In the genomic region with DNA sequence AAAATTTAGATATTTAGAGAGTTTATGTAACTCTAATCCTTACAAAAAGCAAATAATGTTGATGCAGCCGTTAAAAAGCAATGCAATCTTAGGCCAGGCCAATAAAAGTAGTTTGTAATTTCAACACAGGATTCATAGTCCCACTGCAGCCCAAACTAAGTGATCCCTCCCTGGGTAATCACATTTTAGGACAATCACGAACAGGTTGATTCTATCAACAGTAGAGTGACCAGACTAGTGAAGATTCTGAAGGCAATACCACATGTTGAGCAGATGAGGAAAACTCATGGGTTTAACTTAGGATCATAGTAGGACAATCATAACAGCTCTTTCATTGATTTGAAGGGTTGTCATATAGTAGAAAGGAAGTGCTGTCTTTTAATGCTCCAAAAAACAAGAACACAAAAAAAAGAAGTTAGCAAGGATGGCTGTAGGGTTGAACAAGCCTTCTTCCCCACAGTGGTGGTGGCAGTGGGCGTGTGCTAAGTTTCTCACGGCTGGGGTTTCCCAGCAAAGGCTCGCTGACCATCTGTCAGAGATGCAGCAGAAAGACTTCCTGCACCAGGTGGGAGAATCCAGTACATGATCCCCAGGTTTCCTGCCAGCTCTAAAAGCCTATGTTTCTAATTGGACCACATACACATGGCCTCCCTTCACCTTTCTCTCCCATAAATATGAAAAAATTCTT, we compare ENCODE assay signal across 17 cellular contexts.
DNase-seq lines count a peak whose midpoint lies in the region; ATAC-seq and TF ChIP-seq lines count a peak whose summit lies in the region.
"Had no signal": no experiment of that assay in that cellular context is flagged by ENCODE, and none has a peak within 500 bp of the region (broad histone marks: within the 10 kb centered on the region; RNA-seq: fewer than 3 reads in every experiment).

No MANE protein-coding gene starts in this region.

- H3K9me3 ChIP-seq in AG04450 (ENCODE audit: control insufficient read depth, insufficient read depth, low read length) = no peaks in the 10 kb centered on the region
- H3K9me3 ChIP-seq: gastrocnemius medialis had no signal

- CTCF ChIA-PET in AG04450 (lab: Charles Lee) = interaction anchor here (0.6 kb wide), 1 partner anchor 373 kb away, joined by 3 read pairs; no protein-coding TSS in a partner anchor

- DNase-seq in AG04450 (ENCODE audit: low read depth, low spot score) (no peak), fibroblast of peridontal ligament (ENCODE audit: extremely low read depth) (peak; percentile 21), GM10266 (ENCODE audit: extremely low spot score) (no peak), occipital lobe (lab: John Stamatoyannopoulos, UW) (no peak)
- peak; percentile 42 for DNase-seq in Jurkat, Clone E6-1 (ENCODE audit: low read depth, low spot score)
- DNase-seq: activated CD4-positive, CD25-positive, alpha-beta regulatory T cell; activated effector memory CD4-positive, alpha-beta T cell treated with anti-CD3 and anti-CD28 coated beads, Interleukin-2, amount 50 U/mL, for 16 hours; CD4-positive, alpha-beta memory T cell; DND-41; gastrocnemius medialis; nephron progenitor cell; stimulated activated naive CD8-positive, alpha-beta T cell treated with anti-CD3 and anti-CD28 coated beads, Interleukin-15, amount 100 ng/mL, for 72 hours; T-helper 17 cell had no signal

- POLR2A ChIA-PET in AG04450 (lab: Yijun Ruan, JAX) = interaction anchor here (1.0 kb wide), 1 partner anchor 9 kb away, joined by 4 read pairs; no protein-coding TSS in a partner anchor

- ATAC-seq in GM18867 (IDR thresholded peaks at IDR 0.05; ENCODE audit: unreplicated experiment) (peak; percentile 93), GM21723 (IDR thresholded peaks at IDR 0.05; ENCODE audit: unreplicated experiment) (no peak), HG03108 (IDR thresholded peaks at IDR 0.05; ENCODE audit: unreplicated experiment) (no peak)
- ATAC-seq: gastrocnemius medialis; stimulated activated naive CD8-positive, alpha-beta T cell treated with anti-CD3 and anti-CD28 coated beads, Interleukin-15, amount 100 ng/mL, for 72 hours; T-helper 17 cell had no signal

- peak overlapping the region; percentile 59 for H3K27ac ChIP-seq in AG04450 (ENCODE audit: low read depth, low read length)
- H3K27ac ChIP-seq: gastrocnemius medialis had no signal

- no peaks in the 10 kb centered on the region for H3K27me3 ChIP-seq in AG04450 (ENCODE audit: control insufficient read depth, insufficient read depth, low read length)
- H3K27me3 ChIP-seq: gastrocnemius medialis had no signal

- H3K4me3 ChIP-seq in AG04450 (ENCODE audit: low read depth, low read length) = no peak overlapping the region
- H3K4me3 ChIP-seq in Jurkat, Clone E6-1 (ENCODE audit: low read length) = no peak overlapping the region; the same call in 1 of the 2 replicates
- H3K4me3 ChIP-seq: gastrocnemius medialis, lung had no signal

- no peak for TF ChIP-seq CTCF in AG04450 (IDR thresholded peaks at IDR 0.05; ENCODE audit: low read depth, low read length)
- no peak for TF ChIP-seq CTCF in GM10266 (IDR thresholded peaks at IDR 0.05; ENCODE audit: control insufficient read depth, insufficient read depth, low read depth, missing control alignments)

Comparison
In these comparisons a context has a peak if more than half of its experiments do, and no peak if none do; other contexts are left out.
1. DNase-seq: peak in Jurkat, Clone E6-1 (single experiment) and fibroblast of peridontal ligament (single experiment); none in AG04450 (single experiment), GM10266 (single experiment) and occipital lobe (single experiment).